ENCODE assay signal across 23 cellular contexts in the genomic region with DNA sequence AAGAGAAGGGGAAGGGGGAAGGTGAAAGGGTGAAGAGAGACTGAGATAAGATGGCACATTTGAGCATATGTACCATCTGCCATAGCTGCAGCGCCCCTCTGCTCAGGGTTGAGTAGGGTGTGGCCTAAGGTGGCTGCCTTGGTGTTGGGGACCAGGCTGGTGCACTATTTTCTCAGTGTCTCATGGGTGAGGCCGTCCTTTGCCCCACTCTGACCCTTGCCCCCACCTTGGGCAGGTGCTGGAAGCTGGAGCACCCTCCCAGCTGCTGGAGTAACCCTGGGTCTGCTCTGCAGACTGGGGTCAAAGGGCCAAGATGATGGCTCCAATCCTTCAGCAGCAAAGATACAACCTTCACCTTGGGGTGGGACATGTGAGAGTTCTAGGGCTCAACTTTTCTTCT.
"Had no signal": no experiment of that assay in that cellular context is flagged by ENCODE, and none has a peak within 500 bp of the region (broad histone marks: within the 10 kb centered on the region; RNA-seq: fewer than 3 reads in every experiment).

No MANE protein-coding gene starts in this region.

- DNase-seq: activated B cell treated with CpG ODN at 0.5 μM for 24 hours; activated CD4-positive, alpha-beta T cell treated with anti-CD3 and anti-CD28 coated beads for 4 hours; activated CD8-positive, alpha-beta T cell treated with anti-CD3 and anti-CD28 coated beads for 36 hours; activated effector memory CD4-positive, alpha-beta T cell treated with anti-CD3 and anti-CD28 coated beads, Interleukin-2, amount 50 U/mL, for 16 hours; activated naive CD4-positive, alpha-beta T cell treated with anti-CD3 and anti-CD28 coated beads, Interleukin-2, amount 50 U/mL, for 16 hours; activated T-cell treated with anti-CD3 and anti-CD28 coated beads, Interleukin-2, amount 50 U/mL, for 72 hours; adrenal gland; cerebellar nuclear complex; effector memory CD8-positive, alpha-beta T cell; hypothalamus; islet precursor cell; left lung; naive thymus-derived CD4-positive, alpha-beta T cell; stimulated activated CD4-positive, alpha-beta T cell treated with anti-CD3 and anti-CD28 coated beads, Interleukin-4, amount 100 ng/mL, for 24 hours; stomach; T-cell; T-helper 9 cell had no signal

- H2AFZ ChIP-seq: neural progenitor cell had no signal

- H3K27me3 ChIP-seq: adrenal gland, breast epithelium, left lung, neural progenitor cell, stomach had no signal

- H3K9me3 ChIP-seq: adrenal gland, breast epithelium, left lung, stomach had no signal

- ATAC-seq: activated CD8-positive, alpha-beta T cell treated with anti-CD3 and anti-CD28 coated beads for 36 hours; activated T-cell treated with anti-CD3 and anti-CD28 coated beads, Interleukin-2, amount 50 U/mL, for 72 hours; effector memory CD8-positive, alpha-beta T cell; left lung; naive thymus-derived CD4-positive, alpha-beta T cell; sciatic nerve; SK-N-SH treated with all-trans-retinoic acid at 6 μM for 48 hours; stimulated activated effector memory CD8-positive, alpha-beta T cell treated with anti-CD3 and anti-CD28 coated beads, Interleukin-12 subunit alpha, Interleukin-12 subunit beta, amount 100 ng/mL, for 72 hours; T-cell had no signal

- H3K4me1 ChIP-seq: adrenal gland, breast epithelium had no signal

- H3K36me3 ChIP-seq: adrenal gland, breast epithelium, left lung, neural progenitor cell, stomach had no signal

- H3K9ac ChIP-seq: neural progenitor cell had no signal

- H3K4me2 ChIP-seq: neural progenitor cell had no signal

- FAIRE-seq: astrocyte had no signal

- H3K27ac ChIP-seq: adrenal gland, breast epithelium, left lung, neural progenitor cell, stomach had no signal

- H3K4me3 ChIP-seq: adrenal gland, breast epithelium, left lung, neural progenitor cell, stomach had no signal
